Comparison of ENCODE assay signal across 8 cellular contexts in the genomic region with DNA sequence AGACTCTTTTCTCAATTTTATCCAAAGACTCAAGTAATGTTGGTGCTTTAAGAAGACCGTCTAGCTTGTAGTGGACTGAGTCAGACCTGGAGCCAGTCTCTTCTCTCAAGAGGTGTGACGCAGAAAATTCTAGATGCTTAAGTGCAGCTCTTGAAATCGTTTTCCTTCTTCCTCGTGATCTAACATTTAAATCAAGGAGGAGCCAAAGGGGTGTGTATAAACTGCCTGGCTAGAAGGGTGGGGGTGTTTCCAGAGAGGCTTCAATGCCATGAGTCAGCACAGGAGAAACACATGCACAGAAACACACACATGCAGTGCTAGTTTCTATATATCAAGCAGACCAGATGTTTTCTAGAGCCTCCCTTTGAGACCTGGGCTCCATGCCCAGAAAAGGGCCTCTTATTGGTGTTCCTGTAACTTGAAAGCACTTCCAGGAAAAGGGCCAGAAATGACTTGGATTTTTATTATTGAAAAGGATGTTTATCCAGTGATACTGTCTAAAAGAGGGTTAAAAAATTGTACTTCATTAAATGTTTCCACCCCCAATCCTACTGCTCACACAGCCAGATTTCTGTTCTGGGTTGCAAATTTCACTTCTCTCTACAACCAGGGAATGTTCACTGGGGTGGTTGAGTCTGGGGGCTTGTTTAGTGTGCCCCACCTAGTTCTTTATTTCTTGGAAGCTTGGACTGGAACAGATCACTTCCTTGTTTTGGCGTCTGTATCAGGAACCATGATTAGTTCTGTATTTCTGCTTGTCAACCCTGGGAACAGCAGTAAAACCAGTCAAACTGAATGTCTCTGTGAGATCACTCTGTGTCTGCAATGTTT. TPM values are rescaled to one million over a fixed set of nuclear protein-coding genes. Genes with fewer than 3 reads are reported as not detected.
DNase-seq lines count a peak whose midpoint lies in the region; ATAC-seq and TF ChIP-seq lines count a peak whose summit lies in the region.

CLIC2 (minus strand) TSS at position 129 of the 831 bp plus-strand sequence. CDS start 187 bp downstream, outside the sequence.

- H3K4me1 Mint-ChIP-seq in T-helper 1 cell treated with Interleukin-12 subunit alpha and Interleukin-12 subunit beta and Interleukin-4 antibody, amounts not matched to agents 30 μg/mL and 1 μg/mL, for 36 hours (ENCODE audit: low read depth), result peaks cover 3% of the 10 kb centered on the region
- no peaks in the 10 kb centered on the region for H3K4me1 Mint-ChIP-seq in GM23338

- H3F3A ChIP-seq in GM23338 (replicated peaks; ENCODE audit: low read depth), result no peaks in the 10 kb centered on the region

- H3K4me3 ChIP-seq in left ventricle myocardium inferior (peak within 1 kb of the TSS; percentile 62), GM23338 (no peak within 1 kb of the TSS)

- no peaks in the 10 kb centered on the region for H3K9me3 Mint-ChIP-seq in T-helper 1 cell treated with Interleukin-12 subunit alpha and Interleukin-12 subunit beta and Interleukin-4 antibody, amounts not matched to agents 30 μg/mL and 1 μg/mL, for 36 hours
- no peaks in the 10 kb centered on the region for H3K9me3 Mint-ChIP-seq in GM23338

- H3K27ac ChIP-seq in left ventricle myocardium inferior (replicated peaks), result peak within 1 kb of the TSS; percentile 75
- no peak within 1 kb of the TSS for H3K27ac ChIP-seq in GM23338 (ENCODE audit: low read depth)

- no peaks in the 10 kb centered on the region for H3K79me2 ChIP-seq in GM23338 (replicated peaks; ENCODE audit: insufficient read depth)

- H3K4me3 Mint-ChIP-seq in T-helper 1 cell treated with Interleukin-12 subunit alpha and Interleukin-12 subunit beta and Interleukin-4 antibody, amounts not matched to agents 30 μg/mL and 1 μg/mL, for 36 hours, result peak within 1 kb of the TSS; percentile 14
- no peak within 1 kb of the TSS for H3K4me3 Mint-ChIP-seq in GM23338

- ATAC-seq in HG02884 (IDR thresholded peaks at IDR 0.05; ENCODE audit: unreplicated experiment), result peak; percentile 77
- no peak for ATAC-seq in GM23338

- no peaks in the 10 kb centered on the region for H3K27me3 Mint-ChIP-seq in T-helper 1 cell treated with Interleukin-12 subunit alpha and Interleukin-12 subunit beta and Interleukin-4 antibody, amounts not matched to agents 30 μg/mL and 1 μg/mL, for 36 hours (ENCODE audit: low read depth)
- no peaks in the 10 kb centered on the region for H3K27me3 Mint-ChIP-seq in GM23338 (ENCODE audit: insufficient read depth, low read depth, poor library complexity)

- in situ Hi-C loops in ACHN (cut with HindIII; ENCODE audit: low pct_ligation_motif_present, low pct_unique_long_range_greater_than_20kb, low sequenced_read_pairs), result no loop called here

- no peaks in the 10 kb centered on the region for H4K20me1 ChIP-seq in GM23338 (replicated peaks; ENCODE audit: insufficient read depth)

- H3K9me3 ChIP-seq in left ventricle myocardium inferior (replicated peaks), result no peaks in the 10 kb centered on the region

- H3K36me3 Mint-ChIP-seq in T-helper 1 cell treated with Interleukin-12 subunit alpha and Interleukin-12 subunit beta and Interleukin-4 antibody, amounts not matched to agents 30 μg/mL and 1 μg/mL, for 36 hours (ENCODE audit: low read depth), result no peaks in the 10 kb centered on the region
- no peaks in the 10 kb centered on the region for H3K36me3 Mint-ChIP-seq in GM23338 (ENCODE audit: low read depth)

- no peaks in the 10 kb centered on the region for H3K9me2 ChIP-seq in GM23338 (ENCODE audit: insufficient read depth)

- DNase-seq in EL (peak; percentile 38), left ventricle myocardium inferior (peak; percentile 30), ureter (ENCODE audit: low spot score) (no peak), GM23338 (ENCODE audit: low spot score) (no peak), ACHN (no peak)
- DNase-seq in activated effector memory CD4-positive, alpha-beta T cell treated with anti-CD3 and anti-CD28 coated beads, Interleukin-2, amount 50 U/mL, for 16 hours, result no peak

- no peaks in the 10 kb centered on the region for H3K36me3 ChIP-seq in left ventricle myocardium inferior
- H3K36me3 ChIP-seq in GM23338 (ENCODE audit: insufficient read depth), result no peaks in the 10 kb centered on the region

- no peaks in the 10 kb centered on the region for H3K4me1 ChIP-seq in left ventricle myocardium inferior
- H3K4me1 ChIP-seq in GM23338 (ENCODE audit: insufficient read depth), result no peaks in the 10 kb centered on the region

- H3K27me3 ChIP-seq in left ventricle myocardium inferior (ENCODE audit: low read depth) (no peaks in the 10 kb centered on the region), GM23338 (ENCODE audit: insufficient read depth) (no peaks in the 10 kb centered on the region)

- no peak within 1 kb of the TSS for H3K27ac Mint-ChIP-seq in T-helper 1 cell treated with Interleukin-12 subunit alpha and Interleukin-12 subunit beta and Interleukin-4 antibody, amounts not matched to agents 30 μg/mL and 1 μg/mL, for 36 hours
- H3K27ac Mint-ChIP-seq in GM23338, result no peak within 1 kb of the TSS

- TF ChIP-seq CTCF in left ventricle myocardium inferior (IDR thresholded peaks at IDR 0.05; ENCODE audit: borderline replicate concordance) (no peak), GM23338 (conservative IDR thresholded peaks at IDR 0.05; ENCODE audit: low read depth in 2 of 2) (no peak)

- H2AFZ ChIP-seq in GM23338, result no peak within 1 kb of the TSS

- no peak within 1 kb of the TSS for H3K4me2 ChIP-seq in GM23338

- intact Hi-C loops in left ventricle myocardium inferior (cut with micrococcal nuclease), result no loop called here

TF ChIP-seq in GM23338, 12 proteins besides CTCF, POLR2A, EP300 and RAD21 (continues in another document):
- TF ChIP-seq, protein P1, sequence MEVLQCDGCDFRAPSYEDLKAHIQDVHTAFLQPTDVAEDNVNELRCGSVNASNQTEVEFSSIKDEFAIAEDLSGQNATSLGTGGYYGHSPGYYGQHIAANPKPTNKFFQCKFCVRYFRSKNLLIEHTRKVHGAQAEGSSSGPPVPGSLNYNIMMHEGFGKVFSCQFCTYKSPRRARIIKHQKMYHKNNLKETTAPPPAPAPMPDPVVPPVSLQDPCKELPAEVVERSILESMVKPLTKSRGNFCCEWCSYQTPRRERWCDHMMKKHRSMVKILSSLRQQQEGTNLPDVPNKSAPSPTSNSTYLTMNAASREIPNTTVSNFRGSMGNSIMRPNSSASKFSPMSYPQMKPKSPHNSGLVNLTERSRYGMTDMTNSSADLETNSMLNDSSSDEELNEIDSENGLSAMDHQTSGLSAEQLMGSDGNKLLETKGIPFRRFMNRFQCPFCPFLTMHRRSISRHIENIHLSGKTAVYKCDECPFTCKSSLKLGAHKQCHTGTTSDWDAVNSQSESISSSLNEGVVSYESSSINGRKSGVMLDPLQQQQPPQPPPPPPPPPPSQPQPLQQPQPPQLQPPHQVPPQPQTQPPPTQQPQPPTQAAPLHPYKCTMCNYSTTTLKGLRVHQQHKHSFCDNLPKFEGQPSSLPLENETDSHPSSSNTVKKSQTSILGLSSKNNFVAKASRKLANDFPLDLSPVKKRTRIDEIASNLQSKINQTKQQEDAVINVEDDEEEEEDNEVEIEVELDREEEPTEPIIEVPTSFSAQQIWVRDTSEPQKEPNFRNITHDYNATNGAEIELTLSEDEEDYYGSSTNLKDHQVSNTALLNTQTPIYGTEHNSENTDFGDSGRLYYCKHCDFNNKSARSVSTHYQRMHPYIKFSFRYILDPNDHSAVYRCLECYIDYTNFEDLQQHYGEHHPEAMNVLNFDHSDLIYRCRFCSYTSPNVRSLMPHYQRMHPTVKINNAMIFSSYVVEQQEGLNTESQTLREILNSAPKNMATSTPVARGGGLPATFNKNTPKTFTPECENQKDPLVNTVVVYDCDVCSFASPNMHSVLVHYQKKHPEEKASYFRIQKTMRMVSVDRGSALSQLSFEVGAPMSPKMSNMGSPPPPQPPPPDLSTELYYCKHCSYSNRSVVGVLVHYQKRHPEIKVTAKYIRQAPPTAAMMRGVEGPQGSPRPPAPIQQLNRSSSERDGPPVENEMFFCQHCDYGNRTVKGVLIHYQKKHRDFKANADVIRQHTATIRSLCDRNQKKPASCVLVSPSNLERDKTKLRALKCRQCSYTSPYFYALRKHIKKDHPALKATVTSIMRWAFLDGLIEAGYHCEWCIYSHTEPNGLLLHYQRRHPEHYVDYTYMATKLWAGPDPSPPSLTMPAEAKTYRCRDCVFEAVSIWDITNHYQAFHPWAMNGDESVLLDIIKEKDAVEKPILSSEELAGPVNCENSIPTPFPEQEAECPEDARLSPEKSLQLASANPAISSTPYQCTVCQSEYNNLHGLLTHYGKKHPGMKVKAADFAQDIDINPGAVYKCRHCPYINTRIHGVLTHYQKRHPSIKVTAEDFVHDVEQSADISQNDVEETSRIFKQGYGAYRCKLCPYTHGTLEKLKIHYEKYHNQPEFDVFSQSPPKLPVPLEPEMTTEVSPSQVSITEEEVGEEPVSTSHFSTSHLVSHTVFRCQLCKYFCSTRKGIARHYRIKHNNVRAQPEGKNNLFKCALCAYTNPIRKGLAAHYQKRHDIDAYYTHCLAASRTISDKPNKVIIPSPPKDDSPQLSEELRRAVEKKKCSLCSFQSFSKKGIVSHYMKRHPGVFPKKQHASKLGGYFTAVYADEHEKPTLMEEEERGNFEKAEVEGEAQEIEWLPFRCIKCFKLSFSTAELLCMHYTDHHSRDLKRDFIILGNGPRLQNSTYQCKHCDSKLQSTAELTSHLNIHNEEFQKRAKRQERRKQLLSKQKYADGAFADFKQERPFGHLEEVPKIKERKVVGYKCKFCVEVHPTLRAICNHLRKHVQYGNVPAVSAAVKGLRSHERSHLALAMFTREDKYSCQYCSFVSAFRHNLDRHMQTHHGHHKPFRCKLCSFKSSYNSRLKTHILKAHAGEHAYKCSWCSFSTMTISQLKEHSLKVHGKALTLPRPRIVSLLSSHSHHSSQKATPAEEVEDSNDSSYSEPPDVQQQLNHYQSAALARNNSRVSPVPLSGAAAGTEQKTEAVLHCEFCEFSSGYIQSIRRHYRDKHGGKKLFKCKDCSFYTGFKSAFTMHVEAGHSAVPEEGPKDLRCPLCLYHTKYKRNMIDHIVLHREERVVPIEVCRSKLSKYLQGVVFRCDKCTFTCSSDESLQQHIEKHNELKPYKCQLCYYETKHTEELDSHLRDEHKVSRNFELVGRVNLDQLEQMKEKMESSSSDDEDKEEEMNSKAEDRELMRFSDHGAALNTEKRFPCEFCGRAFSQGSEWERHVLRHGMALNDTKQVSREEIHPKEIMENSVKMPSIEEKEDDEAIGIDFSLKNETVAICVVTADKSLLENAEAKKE (CRISPR knock-in tag; IDR thresholded peaks at IDR 0.05), result no peak
- TF ChIP-seq POLR2AphosphoS5 (IDR thresholded peaks at IDR 0.05; ENCODE audit: low read depth) (no peak), EZH2phosphoT487 (IDR thresholded peaks at IDR 0.05; ENCODE audit: unreplicated experiment) (no peak), ZNF331 (CRISPR knock-in tag; IDR thresholded peaks at IDR 0.05; ENCODE audit: low read depth) (no peak), ZNF114 (CRISPR knock-in tag; IDR thresholded peaks at IDR 0.05) (no peak)

RNA-seq across cellular contexts. Expression of gene CLIC2, which starts in this region (rescaled TPM):
- total RNA-seq in left ventricle myocardium inferior, result 11.7 TPM
- total RNA-seq in ureter, result 16.7 TPM
- total RNA-seq in GM23338 (2014; rRNA removed; shearing (Covaris generic)), result 0.56 and 0.85 TPM in 2 replicates
- polyA plus RNA-seq in GM23338 (2016; fragmentation: Nextera tagmentation; extraction: Ambion mirVana), result 0.61 TPM in 2 replicates

Comparison
In these comparisons a context has a peak if more than half of its experiments do, and no peak if none do; other contexts are left out.
1. DNase-seq: peak in EL (single experiment) and left ventricle myocardium inferior (single experiment); none in ureter (single experiment), activated effector memory CD4-positive, alpha-beta T cell treated with anti-CD3 and anti-CD28 coated beads, Interleukin-2, amount 50 U/mL, for 16 hours (single experiment), GM23338 (single experiment) and ACHN (single experiment).